8 cellular contexts compared by ENCODE assay signal in genomic region chr20:15802020-15802419, GRCh38.
"Had no signal": no experiment of that assay in that cellular context is flagged by ENCODE, and none has a peak within 500 bp of the region (broad histone marks: within the 10 kb centered on the region; RNA-seq: fewer than 3 reads in every experiment).

No MANE protein-coding gene starts in this region.

- H3K4me3 ChIP-seq: GM23248, HAP-1, K562 had no signal

- H3K27ac ChIP-seq: GM23248, HL-60 had no signal

- H3K9me3 ChIP-seq: HAP-1 had no signal

- ATAC-seq: K562 had no signal

- FAIRE-seq: HTR-8/SVneo, K562 had no signal

- H3K4me1 ChIP-seq: HAP-1 had no signal

- DNase-seq: GM23248, GOT3, H7, IMR-90 had no signal
